ENCODE assay signal across 1 cellular context in genomic region chr1:12609469-12610003, GRCh38.
TF ChIP-seq lines count a peak whose summit lies in the region.

No MANE protein-coding gene starts in this region.

TF ChIP-seq in K562, 482 proteins besides CTCF, POLR2A, EP300 and RAD21 (continued from another document):
- TF ChIP-seq HBP1 (CRISPR knock-in tag; IDR thresholded peaks at IDR 0.05) (0 out of 2 replicates have a peak, but pooled peaks have one; percentile 9), POLR2AphosphoS5 (IDR thresholded peaks at IDR 0.05; ENCODE audit: control insufficient read depth, insufficient read depth, low read depth, low read length) (peak; percentile 66; the same call in 1 of the 2 replicates), NEUROD1 (IDR thresholded peaks at IDR 0.05; ENCODE audit: borderline replicate concordance, low read depth, low read length, partially characterized antibody) (no peak), STAG1 (CRISPR knock-in tag; IDR thresholded peaks at IDR 0.05; ENCODE audit: borderline replicate concordance) (no peak), ZNF445 (CRISPR knock-in tag; IDR thresholded peaks at IDR 0.05; ENCODE audit: low read depth) (no peak), ETS1 (conservative IDR thresholded peaks at IDR 0.05; ENCODE audit: control insufficient read depth, low read depth, low read length) (no peak), ZNF717 (CRISPR knock-in tag; IDR thresholded peaks at IDR 0.05) (no peak), ZNF282 (CRISPR knock-in tag; IDR thresholded peaks at IDR 0.05) (no peak), ARID2 (IDR thresholded peaks at IDR 0.05) (no peak), NR0B1 (IDR thresholded peaks at IDR 0.05; ENCODE audit: partially characterized antibody) (no peak), MCM5 (IDR thresholded peaks at IDR 0.05; ENCODE audit: low read depth) (no peak), POLR2AphosphoS2 (IDR thresholded peaks at IDR 0.05; ENCODE audit: low read length) (peak; percentile 52; the same call in 1 of the 2 replicates), CBX2 (IDR thresholded peaks at IDR 0.05; ENCODE audit: insufficient read depth, low read length, poor library complexity, severe bottlenecking) (no peak), ATF6 (CRISPR knock-in tag; IDR thresholded peaks at IDR 0.05) (no peak)
- TF ChIP-seq, protein P1, sequence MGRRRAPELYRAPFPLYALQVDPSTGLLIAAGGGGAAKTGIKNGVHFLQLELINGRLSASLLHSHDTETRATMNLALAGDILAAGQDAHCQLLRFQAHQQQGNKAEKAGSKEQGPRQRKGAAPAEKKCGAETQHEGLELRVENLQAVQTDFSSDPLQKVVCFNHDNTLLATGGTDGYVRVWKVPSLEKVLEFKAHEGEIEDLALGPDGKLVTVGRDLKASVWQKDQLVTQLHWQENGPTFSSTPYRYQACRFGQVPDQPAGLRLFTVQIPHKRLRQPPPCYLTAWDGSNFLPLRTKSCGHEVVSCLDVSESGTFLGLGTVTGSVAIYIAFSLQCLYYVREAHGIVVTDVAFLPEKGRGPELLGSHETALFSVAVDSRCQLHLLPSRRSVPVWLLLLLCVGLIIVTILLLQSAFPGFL (CRISPR knock-in tag; IDR thresholded peaks at IDR 0.05) = no peak
